Comparison of ENCODE assay signal across 1 cellular context in the genomic region with DNA sequence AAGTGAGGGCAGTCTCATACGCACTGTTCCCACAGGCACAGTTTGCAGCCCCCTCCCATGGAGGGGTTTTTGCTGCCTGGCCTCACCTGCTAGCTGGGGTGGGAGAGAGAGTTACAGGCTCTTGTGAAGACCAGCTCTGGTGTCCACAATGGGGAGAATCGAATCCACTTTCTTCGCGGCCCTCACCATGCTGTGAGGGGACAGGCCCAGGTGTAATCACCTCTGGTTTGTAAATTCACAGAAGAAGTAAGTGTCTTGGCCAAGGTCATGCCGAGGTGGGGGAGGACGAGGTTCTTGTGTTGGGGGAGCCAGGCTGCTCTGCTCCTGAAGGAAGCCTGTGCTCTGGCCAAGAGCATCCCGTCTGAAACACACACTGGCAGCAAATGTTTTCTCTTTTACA.
TF ChIP-seq lines count a peak whose summit lies in the region.

No MANE protein-coding gene starts in this region.

TF ChIP-seq in HepG2, 621 proteins besides CTCF, POLR2A, EP300 and RAD21:
- TF ChIP-seq MTF1 (CRISPR knock-in tag; IDR thresholded peaks at IDR 0.05) (no peak), MEF2D (CRISPR knock-in tag; IDR thresholded peaks at IDR 0.05) (no peak), ATAD3A (CRISPR knock-in tag; IDR thresholded peaks at IDR 0.05) (no peak), FOXJ3 (CRISPR knock-in tag; IDR thresholded peaks at IDR 0.05; ENCODE audit: borderline replicate concordance) (no peak)
